1 cellular context compared by ENCODE assay signal in genomic region chrX:149504226-149504914, GRCh38.
TF ChIP-seq lines count a peak whose summit lies in the region.

No MANE protein-coding gene starts in this region.

TF ChIP-seq in K562, 482 proteins besides CTCF, POLR2A, EP300 and RAD21 (continued from another document and continues in another):
- TF ChIP-seq TCF7 (IDR thresholded peaks at IDR 0.05; ENCODE audit: borderline replicate concordance) (no peak), HMBOX1 (IDR thresholded peaks at IDR 0.05) (no peak), ZFP30 (CRISPR knock-in tag; IDR thresholded peaks at IDR 0.05; ENCODE audit: borderline replicate concordance) (no peak), CTCFL (IDR thresholded peaks at IDR 0.05; ENCODE audit: borderline replicate concordance, insufficient read depth, low read depth, low read length, poor library complexity, severe bottlenecking) (peak; percentile 13), CEBPG (CRISPR knock-in tag; IDR thresholded peaks at IDR 0.05) (no peak), CEBPG (tag; conservative IDR thresholded peaks at IDR 0.05 in 1 of 2, IDR thresholded peaks at IDR 0.05 in 1 of 2) (no peak), RNF219 (CRISPR knock-in tag; IDR thresholded peaks at IDR 0.05) (no peak), ZFP1 (CRISPR knock-in tag; IDR thresholded peaks at IDR 0.05) (no peak), GTF2B (IDR thresholded peaks at IDR 0.05; ENCODE audit: extremely low read depth, insufficient read length) (no peak), KAT2B (IDR thresholded peaks at IDR 0.05; ENCODE audit: low read depth, low read length) (no peak), ZNF444 (CRISPR knock-in tag; IDR thresholded peaks at IDR 0.05) (no peak), ZNF57 (CRISPR knock-in tag; IDR thresholded peaks at IDR 0.05) (no peak), ZNF707 (CRISPR knock-in tag; conservative IDR thresholded peaks at IDR 0.05) (no peak), PTBP1 (IDR thresholded peaks at IDR 0.05; ENCODE audit: low read depth, low read length) (no peak), ZNF133 (CRISPR knock-in tag; IDR thresholded peaks at IDR 0.05) (no peak), SIX5 (IDR thresholded peaks at IDR 0.05; ENCODE audit: borderline replicate concordance in 1 of 2, insufficient read depth in 1 of 2, low read depth in 1 of 2, low read length in 2 of 2) (no peak), NFRKB (IDR thresholded peaks at IDR 0.05; ENCODE audit: low read depth) (0 out of 2 replicates have a peak, but pooled peaks have one; percentile 33), FIP1L1 (IDR thresholded peaks at IDR 0.05; ENCODE audit: low read depth, low read length, poor library complexity, severe bottlenecking) (no peak), FOXK1 (CRISPR knock-in tag; IDR thresholded peaks at IDR 0.05; ENCODE audit: borderline replicate concordance) (no peak), GATA2 (CRISPR knock-in tag; IDR thresholded peaks at IDR 0.05) (no peak), PTTG1 (tag; IDR thresholded peaks at IDR 0.05; ENCODE audit: low read depth) (no peak), TEAD4 (IDR thresholded peaks at IDR 0.05; ENCODE audit: low read length) (no peak), TEAD4 (CRISPR knock-in tag; IDR thresholded peaks at IDR 0.05; ENCODE audit: borderline replicate concordance) (no peak), DNMT1 (IDR thresholded peaks at IDR 0.05) (no peak), YY1 (IDR thresholded peaks at IDR 0.05; ENCODE audit: borderline replicate concordance in 1 of 3, control insufficient read depth in 1 of 3, extremely low read depth in 1 of 3, insufficient read depth in 3 of 3, insufficient read length in 1 of 3, insufficient replicate concordance in 2 of 3, low read depth in 1 of 3, low read length in 2 of 3) (peak in 1 of 3 experiments; percentile 37), MCM3 (IDR thresholded peaks at IDR 0.05) (no peak), CBFA2T2 (conservative IDR thresholded peaks at IDR 0.05) (no peak), NRF1 (conservative IDR thresholded peaks at IDR 0.05 in 1 of 2, IDR thresholded peaks at IDR 0.05 in 1 of 2) (no peak), MLLT1 (IDR thresholded peaks at IDR 0.05) (peak in 1 of 2 experiments; percentile 71; a peak in 2 of 4 replicates), CHD1 (IDR thresholded peaks at IDR 0.05; ENCODE audit: low read length) (no peak), DPF2 (IDR thresholded peaks at IDR 0.05) (no peak; the same call in 1 of the 2 replicates), TOE1 (IDR thresholded peaks at IDR 0.05; ENCODE audit: borderline replicate concordance) (peak; percentile 19; the same call in 1 of the 2 replicates), TOE1 (CRISPR knock-in tag; IDR thresholded peaks at IDR 0.05; ENCODE audit: borderline replicate concordance, low read depth) (no peak), RBFOX2 (IDR thresholded peaks at IDR 0.05; ENCODE audit: low read depth, low read length) (no peak), ZBTB33 (CRISPR knock-in tag; IDR thresholded peaks at IDR 0.05) (no peak), MAFF (IDR thresholded peaks at IDR 0.05; ENCODE audit: low read length) (no peak), TRIM25 (IDR thresholded peaks at IDR 0.05; ENCODE audit: borderline replicate concordance) (peak; percentile 75; the same call in 1 of the 2 replicates), ZFX (CRISPR knock-in tag; IDR thresholded peaks at IDR 0.05) (no peak), BCLAF1 (IDR thresholded peaks at IDR 0.05; ENCODE audit: borderline replicate concordance in 1 of 2, control insufficient read depth in 1 of 2, low read depth in 2 of 2, low read length in 1 of 2) (peak in 1 of 2 experiments; percentile 28; a peak in 1 of 4 replicates), ZNF717 (CRISPR knock-in tag; IDR thresholded peaks at IDR 0.05) (no peak), TGIF2 (CRISPR knock-in tag; IDR thresholded peaks at IDR 0.05) (no peak), SFPQ (IDR thresholded peaks at IDR 0.05; ENCODE audit: low read depth, low read length) (no peak), PHB (CRISPR knock-in tag; IDR thresholded peaks at IDR 0.05) (no peak), E2F4 (CRISPR knock-in tag; IDR thresholded peaks at IDR 0.05; ENCODE audit: low read depth) (no peak), KDM1A (IDR thresholded peaks at IDR 0.05) (peak; percentile 77 to 81), EZH2 (IDR thresholded peaks at IDR 0.05; ENCODE audit: borderline replicate concordance, low read depth, low read length) (no peak)
